22 cellular contexts compared by ENCODE assay signal in the genomic region with DNA sequence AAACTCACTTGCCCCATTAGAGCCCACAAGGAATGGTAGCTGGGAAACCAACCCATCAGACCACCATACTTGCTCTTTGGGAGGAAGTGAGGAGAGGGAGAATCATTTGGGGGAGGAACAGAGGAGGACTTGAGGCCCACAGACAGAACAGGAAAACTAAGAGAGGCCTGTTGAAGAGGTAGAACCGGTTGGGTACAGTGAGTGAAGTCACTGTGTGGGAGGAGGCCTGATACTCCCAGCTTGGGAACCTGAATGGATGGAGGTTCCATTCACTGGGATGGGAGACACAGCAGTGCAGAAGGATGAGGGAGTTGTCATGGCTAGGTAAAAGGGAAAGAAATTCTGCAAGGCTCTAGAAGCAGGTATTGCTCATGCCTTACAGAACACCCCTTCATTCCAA.
"Had no signal": no experiment of that assay in that cellular context is flagged by ENCODE, and none has a peak within 500 bp of the region (broad histone marks: within the 10 kb centered on the region; RNA-seq: fewer than 3 reads in every experiment).

No MANE protein-coding gene starts in this region.

- H3K36me3 ChIP-seq: pancreas, tibial nerve, vagina had no signal

- H3K36me3 Mint-ChIP-seq: activated naive CD8-positive, alpha-beta T cell treated with anti-CD3 and anti-CD28 coated beads for 36 hours; naive B cell had no signal

- H3K4me3 Mint-ChIP-seq: activated CD4-positive, alpha-beta T cell treated with anti-CD3 and anti-CD28 coated beads, Interleukin-2, amount 10 ng/mL, durations not matched to agents 7 days and 5 days; activated naive CD8-positive, alpha-beta T cell treated with anti-CD3 and anti-CD28 coated beads for 36 hours; activated T-cell treated with anti-CD3 and anti-CD28 coated beads, Interleukin-2, amount 50 U/mL, for 72 hours; naive B cell; T-helper 2 cell treated with Interferon-gamma antibody and Interleukin-4, amounts not matched to agents 5 μg/mL and 100 μg/mL, for 36 hours had no signal

- DNase-seq: activated CD4-positive, alpha-beta T cell treated with anti-CD3 and anti-CD28 coated beads, Interleukin-2, amount 10 ng/mL, durations not matched to agents 7 days and 5 days; activated CD4-positive, CD25-positive, alpha-beta regulatory T cell; activated CD8-positive, alpha-beta memory T cell treated with anti-CD3 and anti-CD28 coated beads, Interleukin-2, amount 50 U/mL, for 48 hours; activated gamma-delta T cell treated with Interleukin-2 at 50 U/mL for 16 hours; activated naive CD8-positive, alpha-beta T cell treated with anti-CD3 and anti-CD28 coated beads for 36 hours; activated T-cell treated with anti-CD3 and anti-CD28 coated beads, Interleukin-2, amount 50 U/mL, for 72 hours; amygdala; body of pancreas; cortex of kidney; effector CD8-positive, alpha-beta T cell; head of caudate nucleus; left colon; midbrain; naive B cell; pancreas; stimulated activated CD4-positive, alpha-beta T cell treated with anti-CD3 and anti-CD28 coated beads, Interleukin-4, amount 100 ng/mL, for 24 hours; stimulated activated naive CD4-positive, alpha-beta T cell; substantia nigra had no signal

- H3K27ac ChIP-seq: body of pancreas, pancreas, tibial nerve, vagina had no signal

- H3K27ac Mint-ChIP-seq: activated CD4-positive, alpha-beta T cell treated with anti-CD3 and anti-CD28 coated beads, Interleukin-2, amount 10 ng/mL, durations not matched to agents 7 days and 5 days; activated naive CD8-positive, alpha-beta T cell treated with anti-CD3 and anti-CD28 coated beads for 36 hours; activated T-cell treated with anti-CD3 and anti-CD28 coated beads, Interleukin-2, amount 50 U/mL, for 72 hours; naive B cell; T-helper 2 cell treated with Interferon-gamma antibody and Interleukin-4, amounts not matched to agents 5 μg/mL and 100 μg/mL, for 36 hours had no signal

- H3K4me1 ChIP-seq: body of pancreas, pancreas had no signal

- H3K27me3 Mint-ChIP-seq: activated CD4-positive, alpha-beta T cell treated with anti-CD3 and anti-CD28 coated beads, Interleukin-2, amount 10 ng/mL, durations not matched to agents 7 days and 5 days; activated naive CD8-positive, alpha-beta T cell treated with anti-CD3 and anti-CD28 coated beads for 36 hours had no signal

- ATAC-seq: activated T-cell treated with anti-CD3 and anti-CD28 coated beads, Interleukin-2, amount 50 U/mL, for 72 hours; body of pancreas; pancreas had no signal

- H3K4me3 ChIP-seq: body of pancreas, lung, pancreas, tibial nerve, vagina had no signal

- H3K9me3 Mint-ChIP-seq: activated CD4-positive, alpha-beta T cell treated with anti-CD3 and anti-CD28 coated beads, Interleukin-2, amount 10 ng/mL, durations not matched to agents 7 days and 5 days; activated naive CD8-positive, alpha-beta T cell treated with anti-CD3 and anti-CD28 coated beads for 36 hours; activated T-cell treated with anti-CD3 and anti-CD28 coated beads, Interleukin-2, amount 50 U/mL, for 72 hours; naive B cell; T-helper 2 cell treated with Interferon-gamma antibody and Interleukin-4, amounts not matched to agents 5 μg/mL and 100 μg/mL, for 36 hours had no signal

- H3K9me3 ChIP-seq: body of pancreas, pancreas, tibial nerve, vagina had no signal

- H3K27me3 ChIP-seq: body of pancreas, pancreas, tibial nerve, vagina had no signal

- H3K4me1 Mint-ChIP-seq: activated CD4-positive, alpha-beta T cell treated with anti-CD3 and anti-CD28 coated beads, Interleukin-2, amount 10 ng/mL, durations not matched to agents 7 days and 5 days had no signal
